ENCODE assay signal across 8 cellular contexts in the genomic region with DNA sequence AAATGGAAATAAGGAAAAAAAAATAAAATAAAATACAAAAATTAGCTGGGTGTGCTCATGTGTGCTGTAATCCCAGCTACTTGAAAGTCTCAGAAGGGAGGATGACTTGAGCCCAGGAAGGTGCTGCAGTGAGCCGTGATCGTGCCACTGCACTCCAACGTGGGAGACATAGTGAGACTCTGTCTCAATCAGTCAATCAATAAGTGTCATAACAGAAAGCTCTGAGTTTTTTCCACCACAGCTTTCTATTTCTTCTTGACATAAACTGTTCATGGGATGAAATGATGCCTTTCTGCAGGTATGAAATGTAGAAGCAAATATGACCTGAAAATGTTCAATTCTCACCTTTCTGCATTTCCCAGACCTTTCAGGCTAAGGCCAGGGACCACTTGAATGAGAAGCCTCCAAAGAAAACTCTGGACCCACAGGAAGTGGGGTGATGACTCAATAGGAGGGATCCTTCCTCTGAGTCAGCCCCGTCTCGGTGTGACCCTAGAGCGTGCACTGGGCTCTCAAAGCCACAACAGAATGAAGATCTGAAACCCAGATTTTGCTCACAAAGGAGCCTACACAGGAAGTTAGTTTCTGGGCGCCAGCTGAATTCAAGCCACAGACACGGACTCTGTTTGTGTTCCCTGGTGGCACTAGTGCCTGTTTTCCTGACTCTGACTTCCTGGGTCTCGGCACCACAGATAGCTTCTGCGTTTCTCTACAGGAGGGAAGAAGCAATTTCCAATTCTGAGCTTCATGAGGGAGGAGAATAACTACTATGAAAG.
A peak's percentile ranks its signal among the peaks of the same experiment; 100 is the strongest.
DNase-seq lines count a peak whose midpoint lies in the region.

No MANE protein-coding gene starts in this region.

- DNase-seq in ELR (ENCODE audit: low read depth) (peak; percentile 98), HCEC 1CT (peak; percentile 90), MV-4-11 (lab: John Stamatoyannopoulos, UW) (peak; percentile 99), epithelial cell of prostate (ENCODE audit: low read depth, low spot score) (peak; percentile 33), nucleus accumbens (lab: John Stamatoyannopoulos, UW) (peak in 41 of 56 donors; percentile 12 to 69 (median 34)), NCI-H2029 (lab: John Stamatoyannopoulos, UW) (no peak)
- peak; percentile 42 to 44 for DNase-seq in activated CD8-positive, alpha-beta memory T cell treated with anti-CD3 and anti-CD28 coated beads for 1 hour (ENCODE audit: extremely low read depth in 1 of 2, low read depth in 1 of 2)

- peak overlapping the region; percentile 72 for H3K27ac ChIP-seq in epithelial cell of prostate
- H3K27ac ChIP-seq in temporal lobe (ENCODE audit: low read depth, low read length): peak overlapping the region; percentile 45
